ENCODE assay signal across 8 cellular contexts in the genomic region with DNA sequence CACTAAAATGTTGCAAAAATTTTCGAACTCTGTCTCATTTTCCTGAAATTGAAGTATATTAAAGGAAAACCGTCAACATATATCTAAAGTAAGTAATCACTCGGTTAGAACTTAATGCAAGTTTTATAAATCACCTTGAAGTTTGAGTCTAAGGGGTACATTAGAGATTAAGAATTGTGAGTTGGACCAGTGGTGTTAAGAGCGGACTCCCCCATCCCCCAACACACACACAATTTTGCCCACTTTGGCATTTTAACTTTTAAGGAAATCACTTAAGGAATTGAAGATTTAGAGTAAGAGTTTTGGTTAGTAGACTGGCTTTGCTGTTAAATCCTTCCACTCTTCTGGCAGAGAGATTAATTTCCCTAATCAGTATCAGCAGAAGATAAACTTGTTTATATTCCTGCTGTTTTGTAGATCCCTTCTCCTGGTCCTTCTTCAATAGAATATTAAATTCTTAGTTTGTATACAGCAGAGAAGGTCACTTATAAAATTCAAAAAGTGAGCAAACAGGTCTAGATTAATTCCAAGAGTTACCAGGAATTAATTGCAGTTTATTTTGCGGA. TPM values are rescaled to one million over a fixed set of nuclear protein-coding genes. Genes with fewer than 3 reads are reported as not detected.
DNase-seq lines count a peak whose midpoint lies in the region; TF ChIP-seq lines count a peak whose summit lies in the region.

No MANE protein-coding gene starts in this region.

- H3K9me3 ChIP-seq in PC-9 (ENCODE audit: insufficient read depth, low read depth) (no peaks in the 10 kb centered on the region), esophagus (ENCODE audit: control insufficient read depth in 2 of 2, insufficient read depth in 1 of 2, low read depth in 1 of 2, low read length in 1 of 2) (no peaks in the 10 kb centered on the region), parathyroid adenoma (ENCODE audit: control insufficient read depth, low read length) (no peaks in the 10 kb centered on the region)

- no TSS peak for BruUV-seq in PC-9 (replicated peaks; lab: Mats Ljungman, UMichigan)

- H3K9ac ChIP-seq in parathyroid adenoma = no peak overlapping the region

- 10 to 13% methylated on average over 5 of the region's 5 CpGs for WGBS in esophagus, 2 donors

- no peaks in the 10 kb centered on the region for H3K36me3 ChIP-seq in GM06990 (ENCODE audit: control insufficient read depth, insufficient read depth, low read length)
- H3K36me3 ChIP-seq in PC-9 (ENCODE audit: low read depth) = peaks cover 28% of the 10 kb centered on the region
- no peaks in the 10 kb centered on the region for H3K36me3 ChIP-seq in esophagus (ENCODE audit: control insufficient read depth in 2 of 2, insufficient read depth in 2 of 2, low read length in 1 of 2)
- H3K36me3 ChIP-seq in parathyroid adenoma (ENCODE audit: control insufficient read depth, insufficient read depth, low read length) = no peaks in the 10 kb centered on the region

- H3K4me3 ChIP-seq in GM06990 (replicated peaks; ENCODE audit: low read depth, low read length) (peak overlapping the region; percentile 81), PC-9 (peak overlapping the region; percentile 85), esophagus (ENCODE audit: low read depth in 1 of 2, low read length in 2 of 2) (peak overlapping the region; percentile 16 to 96), parathyroid adenoma (ENCODE audit: low read depth, low read length) (peak overlapping the region; percentile 79)

- no peak overlapping the region for H2AFZ ChIP-seq in PC-9
- H2AFZ ChIP-seq in parathyroid adenoma = no peak overlapping the region

- H3K9me2 ChIP-seq in PC-9 (ENCODE audit: insufficient read depth) = no peaks in the 10 kb centered on the region

- no peak for DNase-seq in GM06990 (ENCODE audit: extremely low read depth, insufficient read length)
- DNase-seq in PC-9 = no peak
- no peak for DNase-seq in substantia nigra (lab: John Stamatoyannopoulos, UW)
- DNase-seq in caudate nucleus (lab: John Stamatoyannopoulos, UW) = no peak
- no peak for DNase-seq in NCI-H2029 treated with DMSO at 0.1 percent for 48 hours (lab: John Stamatoyannopoulos, UW)
- no peak for DNase-seq in T-helper 9 cell

- intact Hi-C loops in PC-9 (cut with micrococcal nuclease; ENCODE audit: unreplicated experiment) = loop anchor here (5.0 kb wide), 1 partner anchor 55 kb away; no protein-coding TSS in a partner anchor

- peak overlapping the region; percentile 93 for H3K27ac ChIP-seq in PC-9
- H3K27ac ChIP-seq in esophagus (ENCODE audit: low read depth in 2 of 2, low read length in 1 of 2) = no peak overlapping the region
- H3K27ac ChIP-seq in parathyroid adenoma = no peak overlapping the region
- no peak overlapping the region for H3K27ac ChIP-seq in substantia nigra (ENCODE audit: low read depth, low read length, poor library complexity, severe bottlenecking)
- no peak overlapping the region for H3K27ac ChIP-seq in caudate nucleus (ENCODE audit: low read depth, low read length)

- peaks cover 65% of the 10 kb centered on the region for H3K79me2 ChIP-seq in PC-9 (ENCODE audit: low read depth)
- H3K79me2 ChIP-seq in parathyroid adenoma = peaks cover 29% of the 10 kb centered on the region

- H3F3A ChIP-seq in PC-9 (ENCODE audit: insufficient read depth, low read depth) = peaks cover 9% of the 10 kb centered on the region

- H4K20me1 ChIP-seq in PC-9 (ENCODE audit: insufficient read depth) = peaks cover 59% of the 10 kb centered on the region

- CTCF ChIA-PET in PC-9 (lab: Charles Lee) = interaction anchor here (0.8 to 0.9 kb wide), 2 partner anchors 127 to 137 kb away, joined by 3 read pairs; no protein-coding TSS in a partner anchor

- H3K27me3 ChIP-seq in GM06990 (replicated peaks; ENCODE audit: control insufficient read depth, insufficient read depth, low read length) = no peaks in the 10 kb centered on the region
- no peaks in the 10 kb centered on the region for H3K27me3 ChIP-seq in PC-9 (ENCODE audit: insufficient read depth, low read depth)
- H3K27me3 ChIP-seq in esophagus (ENCODE audit: control insufficient read depth in 1 of 2, insufficient read depth in 2 of 2, low read length in 2 of 2) = no peaks in the 10 kb centered on the region
- H3K27me3 ChIP-seq in parathyroid adenoma (ENCODE audit: control insufficient read depth, insufficient read depth, low read length) = no peaks in the 10 kb centered on the region

- TF ChIP-seq CTCF in GM06990 (IDR thresholded peaks at IDR 0.05; ENCODE audit: insufficient read depth, low read length, poor library complexity, severe bottlenecking) (no peak), PC-9 (conservative IDR thresholded peaks at IDR 0.05) (no peak), parathyroid adenoma (IDR thresholded peaks at IDR 0.05) (no peak)

- POLR2A ChIA-PET in PC-9 (lab: Charles Lee; ENCODE audit: unreplicated experiment) = interaction anchor here (0.6 kb wide), 2 partner anchors 137 to 219 kb away, joined by 4 to 5 read pairs; no protein-coding TSS in a partner anchor

- H3K4me1 ChIP-seq in PC-9 (replicated peaks; ENCODE audit: insufficient read depth) (peaks cover 45% of the 10 kb centered on the region), esophagus (ENCODE audit: control insufficient read depth in 2 of 2, insufficient read depth in 2 of 2, low read length in 1 of 2) (no peaks in the 10 kb centered on the region), parathyroid adenoma (peaks cover 7% of the 10 kb centered on the region)

- H3K4me2 ChIP-seq in PC-9 = peak overlapping the region; percentile 95
- H3K4me2 ChIP-seq in parathyroid adenoma (ENCODE audit: low read length) = peak overlapping the region; percentile 89

RNA-seq across cellular contexts. Expression of gene HIF1A, which starts 1.5 kb away (rescaled TPM):
- 146 and 154 TPM in 2 replicates for total RNA-seq in PC-9 (2021)
- polyA plus RNA-seq in esophagus = 10 to 100 TPM; 23.4 to 47.5 TPM
